ENCODE assay signal across 8 cellular contexts in the genomic region with DNA sequence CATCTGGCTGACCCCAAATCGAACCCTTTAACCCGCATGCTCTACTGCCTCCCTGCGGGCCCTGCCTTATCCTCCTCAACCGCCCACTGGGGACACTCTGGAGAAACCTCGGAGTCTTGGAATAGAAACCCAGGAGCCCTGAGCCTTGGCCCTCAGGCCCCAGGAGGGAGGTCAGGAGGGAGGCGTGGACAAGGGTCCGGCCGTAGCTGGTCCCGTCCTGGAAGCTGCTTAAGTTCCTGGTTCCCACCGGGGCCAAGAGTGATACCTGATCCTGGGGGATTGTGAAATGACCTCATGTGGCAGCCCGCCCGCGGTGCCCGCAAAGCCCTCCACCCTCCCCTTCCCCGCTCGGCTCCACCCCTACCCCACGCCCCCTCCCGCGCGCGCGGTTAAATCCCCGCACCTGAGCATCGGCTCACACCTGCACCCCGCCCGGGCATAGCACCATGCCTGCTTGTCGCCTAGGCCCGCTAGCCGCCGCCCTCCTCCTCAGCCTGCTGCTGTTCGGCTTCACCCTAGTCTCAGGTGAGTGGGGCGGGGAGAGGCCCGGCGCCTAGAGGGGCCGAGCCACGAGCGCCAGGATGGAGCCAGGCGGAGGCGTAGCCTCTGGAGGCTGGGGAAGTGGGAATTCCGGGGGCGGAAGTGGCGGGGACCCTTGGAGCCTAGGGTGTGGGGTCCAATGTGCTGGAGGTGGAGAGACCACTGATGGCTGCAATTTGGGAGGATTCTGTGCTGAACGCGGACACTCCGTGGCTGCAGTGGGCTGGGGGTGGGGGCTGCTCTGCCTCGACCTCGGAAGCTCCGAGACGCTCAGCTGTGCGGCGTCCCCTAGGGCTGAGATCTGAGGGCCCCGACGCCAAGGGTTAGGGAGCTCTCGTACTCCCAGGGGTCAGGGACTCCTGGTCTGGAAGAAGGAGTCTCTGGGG. TPM values are rescaled to one million over a fixed set of nuclear protein-coding genes. Genes with fewer than 3 reads are reported as not detected.
DNase-seq lines count a peak whose midpoint lies in the region; ATAC-seq lines count a peak whose summit lies in the region.

Gene WFDC2 (plus strand): TSS at position 418 of the 926 bp plus-strand sequence. CDS start 29 bp downstream, at position 447.

- peak within 1 kb of the TSS; percentile 46 for H3K4me3 ChIP-seq in ectodermal cell (ENCODE audit: insufficient read depth, low read depth, low read length)
- peak within 1 kb of the TSS; percentile 58 for H3K4me3 ChIP-seq in mucosa of stomach (ENCODE audit: low read length)

- H3K4me1 ChIP-seq in ectodermal cell (ENCODE audit: control insufficient read depth, insufficient read depth, low read length) = no peaks in the 10 kb centered on the region
- peaks cover 29% of the 10 kb centered on the region for H3K4me1 ChIP-seq in mucosa of stomach (ENCODE audit: control insufficient read depth, insufficient read depth, low read length)

- DNase-seq in NCI-H2171 treated with DMSO at 0.1 percent for 48 hours (lab: John Stamatoyannopoulos, UW) = peak; percentile 62
- no peak for DNase-seq in DMS114 treated with DMSO at 0.1 percent for 48 hours (lab: John Stamatoyannopoulos, UW; ENCODE audit: unreplicated experiment)
- DNase-seq in germinal center (ENCODE audit: low spot score) = no peak
- DNase-seq in EL = no peak

- H3K27me3 ChIP-seq in ectodermal cell (ENCODE audit: control insufficient read depth, insufficient read depth, low read length, poor library complexity, severe bottlenecking) (peaks cover 38% of the 10 kb centered on the region), mucosa of stomach (ENCODE audit: control insufficient read depth, insufficient read depth, low read length) (peaks cover 27% of the 10 kb centered on the region)

- H3K36me3 ChIP-seq in ectodermal cell (ENCODE audit: control insufficient read depth, insufficient read depth, low read length) (no peaks in the 10 kb centered on the region), mucosa of stomach (ENCODE audit: control insufficient read depth, insufficient read depth, low read length) (no peaks in the 10 kb centered on the region)

- no peaks in the 10 kb centered on the region for H3K9me3 ChIP-seq in ectodermal cell (ENCODE audit: control insufficient read depth, low read length)
- no peaks in the 10 kb centered on the region for H3K9me3 ChIP-seq in mucosa of stomach (ENCODE audit: control insufficient read depth, low read length)

- 2% methylated on average over 54 of the region's 54 CpGs for WGBS in ectodermal cell, 2 experiments

- ATAC-seq in GM19452 (IDR thresholded peaks at IDR 0.05; ENCODE audit: unreplicated experiment) = peak; percentile 11
- ATAC-seq in GM21717 (IDR thresholded peaks at IDR 0.05; ENCODE audit: unreplicated experiment) = no peak

- H3K9ac ChIP-seq in mucosa of stomach (ENCODE audit: low read length) = peak within 1 kb of the TSS; percentile 70

- H3K27ac ChIP-seq in ectodermal cell (ENCODE audit: insufficient read depth, low read depth, low read length, poor library complexity, severe bottlenecking) = no peak within 1 kb of the TSS

RNA-seq across cellular contexts. Expression of gene WFDC2, which starts in this region (rescaled TPM):
- 10.3 TPM for polyA plus RNA-seq in ectodermal cell (2013, experiment 1 of 4)
- 10.4 TPM for polyA plus RNA-seq in ectodermal cell (2013, experiment 2 of 4)
- polyA plus RNA-seq in ectodermal cell (2013, experiment 3 of 4) = 8.2 TPM
- 13.8 TPM for polyA plus RNA-seq in ectodermal cell (2013, experiment 4 of 4)
